ENCODE assay signal across 18 cellular contexts in genomic region chr11:10348650-10349280, GRCh38. TPM values are rescaled to one million over a fixed set of nuclear protein-coding genes. Genes with fewer than 3 reads are reported as not detected.
DNase-seq lines count a peak whose midpoint lies in the region; ATAC-seq and TF ChIP-seq lines count a peak whose summit lies in the region.
"Had no signal": no experiment of that assay in that cellular context is flagged by ENCODE, and none has a peak within 500 bp of the region (broad histone marks: within the 10 kb centered on the region; RNA-seq: fewer than 3 reads in every experiment).

No MANE protein-coding gene starts in this region.

- H2AFZ ChIP-seq in ACC112 (ENCODE audit: low read length, unreplicated experiment): no peak overlapping the region
- H2AFZ ChIP-seq in GM23248: no peak overlapping the region
- H2AFZ ChIP-seq in MM.1S (ENCODE audit: low read length): no peak overlapping the region

- H3K36me3 Mint-ChIP-seq in activated T-helper 2 cell treated with anti-CD3 and anti-CD28 coated beads, Interferon-gamma antibody, Interleukin-2, Interleukin-4, amounts not matched to agents 10 μg/mL and 5 μg/mL and 100 μg/mL, durations not matched to agents 14 hours and 24 hours and 36 hours (ENCODE audit: low read depth): no peaks in the 10 kb centered on the region
- H3K36me3 Mint-ChIP-seq: activated naive CD4-positive, alpha-beta T cell treated with anti-CD3 and anti-CD28 coated beads, Interleukin-2, amount 10 ng/mL, durations not matched to agents 7 days and 5 days; mesothelial cell of epicardium had no signal

- no peaks in the 10 kb centered on the region for H3K4me1 Mint-ChIP-seq in activated T-helper 2 cell treated with anti-CD3 and anti-CD28 coated beads, Interferon-gamma antibody, Interleukin-2, Interleukin-4, amounts not matched to agents 10 μg/mL and 5 μg/mL and 100 μg/mL, durations not matched to agents 14 hours and 24 hours and 36 hours (ENCODE audit: low read depth)
- H3K4me1 Mint-ChIP-seq: activated naive CD4-positive, alpha-beta T cell treated with anti-CD3 and anti-CD28 coated beads, Interleukin-2, amount 10 ng/mL, durations not matched to agents 7 days and 5 days; central memory CD8-positive, alpha-beta T cell had no signal

- H4K20me1 ChIP-seq in GM23248 (ENCODE audit: insufficient read depth) (no peaks in the 10 kb centered on the region), MM.1S (ENCODE audit: insufficient read depth, low read length) (no peaks in the 10 kb centered on the region)

- H3F3A ChIP-seq in GM23248 (ENCODE audit: insufficient read depth) (peaks cover 47% of the 10 kb centered on the region), MM.1S (ENCODE audit: insufficient read depth, low read length) (no peaks in the 10 kb centered on the region)

- intact Hi-C loops in activated T-helper 2 cell treated with anti-CD3 and anti-CD28 coated beads, Interferon-gamma antibody, Interleukin-2, Interleukin-4, amounts not matched to agents 10 μg/mL and 5 μg/mL and 100 μg/mL, durations not matched to agents 14 hours and 24 hours and 36 hours (cut with micrococcal nuclease): no loop called here

- no peak for ATAC-seq in GM21360 (IDR thresholded peaks at IDR 0.05; ENCODE audit: unreplicated experiment)
- ATAC-seq: SK-N-SH treated with all-trans-retinoic acid at 6 μM for 48 hours had no signal

- peaks cover 38% of the 10 kb centered on the region for H3K4me1 ChIP-seq in ACC112 (ENCODE audit: control insufficient read depth, insufficient read depth, low read length, unreplicated experiment)
- peaks cover 43% of the 10 kb centered on the region for H3K4me1 ChIP-seq in GM23248 (ENCODE audit: insufficient read depth)
- H3K4me1 ChIP-seq in MM.1S (ENCODE audit: low read length): no peaks in the 10 kb centered on the region

- H3K27me3 ChIP-seq in ACC112 (ENCODE audit: insufficient read depth, low read length): no peaks in the 10 kb centered on the region
- no peaks in the 10 kb centered on the region for H3K27me3 ChIP-seq in GM23248 (replicated peaks; ENCODE audit: insufficient read depth)
- H3K27me3 ChIP-seq in MM.1S (replicated peaks; ENCODE audit: insufficient read depth, low read length): no peaks in the 10 kb centered on the region
- H3K27me3 ChIP-seq: transverse colon had no signal

- peaks cover 16% of the 10 kb centered on the region for H3K27me3 Mint-ChIP-seq in activated T-helper 2 cell treated with anti-CD3 and anti-CD28 coated beads, Interferon-gamma antibody, Interleukin-2, Interleukin-4, amounts not matched to agents 10 μg/mL and 5 μg/mL and 100 μg/mL, durations not matched to agents 14 hours and 24 hours and 36 hours (ENCODE audit: low read depth)

- WGBS in GM23248 (ENCODE audit: low coverage in 1 of 2, low lambda C conversion rate in 2 of 2, missing lambda C conversion rate in 2 of 2), 2 experiments: 44 to 48% methylated on average over 4 of the region's 4 CpGs

- no peaks in the 10 kb centered on the region for H3K79me2 ChIP-seq in ACC112 (ENCODE audit: control insufficient read depth, insufficient read depth, low read length, unreplicated experiment)
- no peaks in the 10 kb centered on the region for H3K79me2 ChIP-seq in GM23248 (ENCODE audit: insufficient read depth)
- no peaks in the 10 kb centered on the region for H3K79me2 ChIP-seq in MM.1S (ENCODE audit: low read length)
- H3K79me2 ChIP-seq: parathyroid adenoma had no signal

- no peaks in the 10 kb centered on the region for H3K9me3 ChIP-seq in GM23248 (ENCODE audit: low read depth)
- H3K9me3 ChIP-seq in MM.1S (replicated peaks; ENCODE audit: insufficient read depth, low read length): no peaks in the 10 kb centered on the region
- H3K9me3 ChIP-seq: transverse colon had no signal

- DNase-seq in GM23248 (peak; percentile 89), astrocyte of the spinal cord (ENCODE audit: low read depth, low spot score) (peak; percentile 66), kidney tubule cell (ENCODE audit: low spot score) (peak; percentile 80), MM.1S (no peak), cerebellar nuclear complex (lab: John Stamatoyannopoulos, UW) (no peak)
- no peak for DNase-seq in activated T-helper 2 cell treated with anti-CD3 and anti-CD28 coated beads, Interferon-gamma antibody, Interleukin-2, Interleukin-4, amounts not matched to agents 10 μg/mL and 5 μg/mL and 100 μg/mL, durations not matched to agents 14 hours and 24 hours and 36 hours (ENCODE audit: low spot score)
- DNase-seq: activated naive CD4-positive, alpha-beta T cell treated with anti-CD3 and anti-CD28 coated beads, Interleukin-2, amount 10 ng/mL, durations not matched to agents 7 days and 5 days; KBM-7; NCI-H187; transverse colon had no signal

- no peak overlapping the region for H3K4me3 ChIP-seq in ACC112 (ENCODE audit: low read depth, low read length)
- no peak overlapping the region for H3K4me3 ChIP-seq in GM23248
- H3K4me3 ChIP-seq in astrocyte of the spinal cord (ENCODE audit: low read depth, low read length): no peak overlapping the region
- no peak overlapping the region for H3K4me3 ChIP-seq in MM.1S (ENCODE audit: low read length)
- H3K4me3 ChIP-seq: transverse colon had no signal

- H3K27ac Mint-ChIP-seq in activated T-helper 2 cell treated with anti-CD3 and anti-CD28 coated beads, Interferon-gamma antibody, Interleukin-2, Interleukin-4, amounts not matched to agents 10 μg/mL and 5 μg/mL and 100 μg/mL, durations not matched to agents 14 hours and 24 hours and 36 hours: no peak overlapping the region
- H3K27ac Mint-ChIP-seq: activated naive CD4-positive, alpha-beta T cell treated with anti-CD3 and anti-CD28 coated beads, Interleukin-2, amount 10 ng/mL, durations not matched to agents 7 days and 5 days; mesothelial cell of epicardium had no signal

- TF ChIP-seq CTCF in astrocyte of the spinal cord (IDR thresholded peaks at IDR 0.05; ENCODE audit: low read depth, low read length) (no peak), MM.1S (IDR thresholded peaks at IDR 0.05; ENCODE audit: low read length) (no peak)

- H3K4me3 Mint-ChIP-seq in activated T-helper 2 cell treated with anti-CD3 and anti-CD28 coated beads, Interferon-gamma antibody, Interleukin-2, Interleukin-4, amounts not matched to agents 10 μg/mL and 5 μg/mL and 100 μg/mL, durations not matched to agents 14 hours and 24 hours and 36 hours (ENCODE audit: low read depth): no peak overlapping the region
- H3K4me3 Mint-ChIP-seq: activated naive CD4-positive, alpha-beta T cell treated with anti-CD3 and anti-CD28 coated beads, Interleukin-2, amount 10 ng/mL, durations not matched to agents 7 days and 5 days; central memory CD8-positive, alpha-beta T cell; mesothelial cell of epicardium had no signal

- H3K9me2 ChIP-seq in GM23248 (ENCODE audit: insufficient read depth): no peaks in the 10 kb centered on the region
- H3K9me2 ChIP-seq in MM.1S (replicated peaks; ENCODE audit: insufficient read depth, low read length): no peaks in the 10 kb centered on the region

- no peaks in the 10 kb centered on the region for H3K9me3 Mint-ChIP-seq in activated T-helper 2 cell treated with anti-CD3 and anti-CD28 coated beads, Interferon-gamma antibody, Interleukin-2, Interleukin-4, amounts not matched to agents 10 μg/mL and 5 μg/mL and 100 μg/mL, durations not matched to agents 14 hours and 24 hours and 36 hours
- H3K9me3 Mint-ChIP-seq: activated naive CD4-positive, alpha-beta T cell treated with anti-CD3 and anti-CD28 coated beads, Interleukin-2, amount 10 ng/mL, durations not matched to agents 7 days and 5 days; central memory CD8-positive, alpha-beta T cell; mesothelial cell of epicardium had no signal

- H3K36me3 ChIP-seq in ACC112 (ENCODE audit: insufficient read depth, low read length) (no peaks in the 10 kb centered on the region), GM23248 (ENCODE audit: low read depth) (no peaks in the 10 kb centered on the region), MM.1S (replicated peaks; ENCODE audit: insufficient read depth, low read length) (no peaks in the 10 kb centered on the region)
- H3K36me3 ChIP-seq: transverse colon had no signal

- in situ Hi-C loops in GM23248 (cut with MboI) (no loop called here), astrocyte of the spinal cord (cut with HindIII; ENCODE audit: low sequenced_read_pairs) (no loop called here)

- peak overlapping the region; percentile 33; the same call in 1 of the 2 replicates for H3K27ac ChIP-seq in ACC112 (ENCODE audit: low read depth, low read length)
- peak overlapping the region; percentile 57 for H3K27ac ChIP-seq in GM23248
- H3K27ac ChIP-seq in MM.1S (ENCODE audit: low read length): no peak overlapping the region
- H3K27ac ChIP-seq: epithelial cell of prostate, parathyroid adenoma, transverse colon, VCaP had no signal

- H3K9ac ChIP-seq in GM23248 (no peak overlapping the region), MM.1S (ENCODE audit: low read length) (no peak overlapping the region)
- H3K9ac ChIP-seq: parathyroid adenoma had no signal

- H3K4me2 ChIP-seq in GM23248 (ENCODE audit: unreplicated experiment) (peak overlapping the region; percentile 12), MM.1S (ENCODE audit: low read depth, low read length) (no peak overlapping the region)

RNA-seq across cellular contexts. Expression of gene ADM, which starts 43.9 kb away (rescaled TPM):
- total RNA-seq in GM23248 (2014; rRNA removed; shearing (Covaris generic)): 537 and 551 TPM in 2 replicates
- polyA plus RNA-seq in GM23248 (2016; fragmentation: Nextera tagmentation; extraction: Ambion mirVana): 451 and 460 TPM in 2 replicates
- 2.3 and 3.5 TPM in 2 replicates for total RNA-seq in activated T-helper 2 cell treated with anti-CD3 and anti-CD28 coated beads, Interferon-gamma antibody, Interleukin-2, Interleukin-4, amounts not matched to agents 10 μg/mL and 5 μg/mL and 100 μg/mL, durations not matched to agents 14 hours and 24 hours and 36 hours

RNA-seq across cellular contexts. Expression of gene SBF2, which starts 54.7 kb away (rescaled TPM):
- total RNA-seq in GM23248 (2014; rRNA removed; shearing (Covaris generic)): 32.7 and 42.7 TPM in 2 replicates
- 18.8 and 21.9 TPM in 2 replicates for polyA plus RNA-seq in GM23248 (2016; fragmentation: Nextera tagmentation; extraction: Ambion mirVana)
- total RNA-seq in activated T-helper 2 cell treated with anti-CD3 and anti-CD28 coated beads, Interferon-gamma antibody, Interleukin-2, Interleukin-4, amounts not matched to agents 10 μg/mL and 5 μg/mL and 100 μg/mL, durations not matched to agents 14 hours and 24 hours and 36 hours: 4.2 and 4.9 TPM in 2 replicates

Comparison
In these comparisons a context has a peak if more than half of its experiments do, and no peak if none do; other contexts are left out.
1. DNase-seq: peak in GM23248 (single experiment), astrocyte of the spinal cord (single experiment) and kidney tubule cell (single experiment); none in MM.1S (single experiment), cerebellar nuclear complex (0 of 2) and activated T-helper 2 cell treated with anti-CD3 and anti-CD28 coated beads, Interferon-gamma antibody, Interleukin-2, Interleukin-4, amounts not matched to agents 10 μg/mL and 5 μg/mL and 100 μg/mL, durations not matched to agents 14 hours and 24 hours and 36 hours (single experiment).
2. RNA of gene ADM, which starts 43.9 kb away (total RNA-seq): 537 to 551 TPM in GM23248; 2.3 to 3.5 TPM in activated T-helper 2 cell treated with anti-CD3 and anti-CD28 coated beads, Interferon-gamma antibody, Interleukin-2, Interleukin-4, amounts not matched to agents 10 μg/mL and 5 μg/mL and 100 μg/mL, durations not matched to agents 14 hours and 24 hours and 36 hours; every median in the first group is over 100 times any median in the second.